In the genomic region with DNA sequence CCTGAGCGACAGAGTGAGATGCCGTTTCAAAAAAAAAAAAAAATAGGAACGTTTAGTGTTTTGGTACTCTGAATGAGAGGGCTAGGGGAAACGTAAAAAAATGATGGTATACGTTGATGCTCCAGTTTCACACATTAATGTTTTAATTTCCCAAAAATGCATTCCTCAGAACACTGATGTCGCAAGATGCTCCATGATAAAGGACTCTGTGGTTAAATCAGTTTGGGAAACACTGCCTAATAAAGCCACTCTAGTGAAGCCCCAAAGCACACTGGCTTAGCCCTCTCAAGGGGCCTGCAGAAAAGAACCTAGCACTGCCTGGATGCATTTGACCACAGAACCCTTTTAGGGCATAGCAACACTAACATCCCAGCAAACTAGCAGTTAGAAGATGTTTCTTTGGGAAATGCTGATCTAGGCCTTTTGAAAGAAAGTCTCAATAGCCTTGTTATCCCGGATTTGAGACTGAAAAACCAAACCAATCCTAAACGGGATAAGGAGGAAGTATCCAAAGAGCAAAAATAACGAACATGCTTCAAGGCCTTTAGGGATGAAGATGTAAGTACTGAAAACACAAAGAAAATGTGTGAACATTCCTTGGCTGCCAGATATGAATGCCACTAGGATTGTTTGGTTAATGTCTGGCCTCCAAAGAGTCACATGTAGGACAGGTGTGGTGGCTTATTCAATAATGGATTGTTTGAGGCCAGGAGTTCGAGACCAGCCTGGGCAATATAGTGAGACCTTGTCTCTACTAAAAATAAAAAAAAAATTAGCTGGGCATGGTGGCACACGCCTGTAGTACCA, we compare ENCODE assay signal across 20 cellular contexts.
"Had no signal": no experiment of that assay in that cellular context is flagged by ENCODE, and none has a peak within 500 bp of the region (broad histone marks: within the 10 kb centered on the region; RNA-seq: fewer than 3 reads in every experiment).

No MANE protein-coding gene starts in this region.

- H3K27me3 ChIP-seq: cardiac muscle cell, hepatocyte, upper lobe of left lung had no signal

- H3K4me3 Mint-ChIP-seq: activated naive CD8-positive, alpha-beta T cell treated with anti-CD3 and anti-CD28 coated beads for 36 hours; activated T-cell treated with anti-CD3 and anti-CD28 coated beads, Interleukin-2, amount 50 U/mL, for 24 hours; activated T-helper 17 cell treated with anti-CD3 and anti-CD28 coated beads, Interleukin-2, amount 50 U/mL, for 72 hours; natural killer cell; WTC11 had no signal

- ATAC-seq: activated T-helper 17 cell treated with anti-CD3 and anti-CD28 coated beads, Interleukin-2, amount 50 U/mL, for 72 hours; left ventricle myocardium superior; natural killer cell; WTC11 had no signal

- H3K9me3 ChIP-seq: prostate gland, thoracic aorta, upper lobe of left lung had no signal

- H3K4me2 ChIP-seq: hepatocyte had no signal

- H2AFZ ChIP-seq: hepatocyte had no signal

- H3K27ac ChIP-seq: cardiac muscle cell, epithelial cell of prostate, hepatocyte, prostate gland, thoracic aorta, upper lobe of left lung had no signal

- DNase-seq: activated naive CD4-positive, alpha-beta T cell; activated naive CD8-positive, alpha-beta T cell treated with anti-CD3 and anti-CD28 coated beads for 36 hours; activated T-cell treated with anti-CD3 and anti-CD28 coated beads, Interleukin-2, amount 50 U/mL, for 24 hours; amygdala; foreskin melanocyte; glutamatergic neuron; left ventricle myocardium superior; midbrain; natural killer cell; stimulated activated CD4-positive, alpha-beta T cell treated with anti-CD3 and anti-CD28 coated beads, Interleukin-4, amount 100 ng/mL, for 24 hours; stimulated activated naive CD4-positive, alpha-beta T cell treated with Interleukin-2 at 50 U/mL for 16 hours; T1000; upper lobe of left lung had no signal

- H3K9me3 Mint-ChIP-seq: activated naive CD8-positive, alpha-beta T cell treated with anti-CD3 and anti-CD28 coated beads for 36 hours; activated T-cell treated with anti-CD3 and anti-CD28 coated beads, Interleukin-2, amount 50 U/mL, for 24 hours; activated T-helper 17 cell treated with anti-CD3 and anti-CD28 coated beads, Interleukin-2, amount 50 U/mL, for 72 hours; natural killer cell; WTC11 had no signal

- H3K36me3 Mint-ChIP-seq: activated naive CD8-positive, alpha-beta T cell treated with anti-CD3 and anti-CD28 coated beads for 36 hours; natural killer cell; WTC11 had no signal

- H3K27ac Mint-ChIP-seq: activated naive CD8-positive, alpha-beta T cell treated with anti-CD3 and anti-CD28 coated beads for 36 hours; activated T-cell treated with anti-CD3 and anti-CD28 coated beads, Interleukin-2, amount 50 U/mL, for 24 hours; activated T-helper 17 cell treated with anti-CD3 and anti-CD28 coated beads, Interleukin-2, amount 50 U/mL, for 72 hours; natural killer cell had no signal

- H3K36me3 ChIP-seq: cardiac muscle cell, prostate gland, thoracic aorta, upper lobe of left lung had no signal

- H3K4me3 ChIP-seq: cardiac muscle cell, hepatocyte, prostate gland, thoracic aorta, upper lobe of left lung had no signal

- H3K4me1 Mint-ChIP-seq: activated naive CD8-positive, alpha-beta T cell treated with anti-CD3 and anti-CD28 coated beads for 36 hours; activated T-helper 17 cell treated with anti-CD3 and anti-CD28 coated beads, Interleukin-2, amount 50 U/mL, for 72 hours had no signal
